ENCODE assay signal across 8 cellular contexts in genomic region chr12:69284131-69284530, GRCh38. TPM values are rescaled to one million over a fixed set of nuclear protein-coding genes. Genes with fewer than 3 reads are reported as not detected.
A peak's percentile ranks its signal among the peaks of the same experiment; 100 is the strongest.
DNase-seq lines count a peak whose midpoint lies in the region; ATAC-seq, FAIRE-seq and TF ChIP-seq lines count a peak whose summit lies in the region.

No MANE protein-coding gene starts in this region.

- peaks cover 4 to 6% (median 4%) of the 10 kb centered on the region in 4 donors for H3K4me1 ChIP-seq in liver (ENCODE audit: control insufficient read depth in 4 of 4, insufficient read depth in 4 of 4, low read length in 3 of 4)

- H3K9me3 ChIP-seq in T-helper 17 cell (ENCODE audit: control insufficient read depth, low read length, poor library complexity, severe bottlenecking) (no peaks in the 10 kb centered on the region), liver (ENCODE audit: control insufficient read depth in 4 of 4, low read length in 3 of 4) (no peaks in the 10 kb centered on the region)

- ATAC-seq in T-helper 17 cell (peak; percentile 47), GM21528 (IDR thresholded peaks at IDR 0.05; ENCODE audit: low FRiP score, unreplicated experiment) (no peak)

- peak; percentile 38 to 57 for TF ChIP-seq RAD21 in liver (IDR thresholded peaks at IDR 0.05)

- no peak overlapping the region for H3K27ac ChIP-seq in 22Rv1
- no peak overlapping the region for H3K27ac ChIP-seq in liver (ENCODE audit: low read depth in 1 of 2, low read length in 2 of 2)

- H3K27me3 ChIP-seq in liver (ENCODE audit: control insufficient read depth in 4 of 4, insufficient read depth in 4 of 4, low read length in 3 of 4), result no peaks in the 10 kb centered on the region

- TF ChIP-seq POLR2A in GM12891 (IDR thresholded peaks at IDR 0.05; ENCODE audit: low read depth, low read length), result no peak

- peak; percentile 5 for DNase-seq in GM12891 (ENCODE audit: insufficient read length, low spot score)
- DNase-seq in LHCN-M2 (ENCODE audit: low read depth), result peak; percentile 84
- DNase-seq in T-helper 17 cell, result no peak
- peak; percentile 69 for DNase-seq in ecto neural progenitor cell (ENCODE audit: low spot score)
- DNase-seq in stimulated activated CD8-positive, alpha-beta memory T cell treated with anti-CD3 and anti-CD28 coated beads, Interleukin-12 subunit alpha, Interleukin-12 subunit beta, amount 100 ng/mL, for 4 hours (ENCODE audit: low read depth), result peak; percentile 8

- no peak overlapping the region for H3K27ac Mint-ChIP-seq in T-helper 17 cell

- peak overlapping the region; percentile 47 for H3K4me3 Mint-ChIP-seq in T-helper 17 cell

- under 1% methylated on average over 19 of the region's 19 CpGs for WGBS in liver

- peak overlapping the region in 2 of 3 donors; percentile 16 to 29 for H3K4me3 ChIP-seq in liver (ENCODE audit: low read depth in 1 of 3, low read length in 3 of 3)

- no peaks in the 10 kb centered on the region for H3K36me3 ChIP-seq in liver (ENCODE audit: control insufficient read depth in 4 of 4, insufficient read depth in 3 of 4, low read depth in 1 of 4, low read length in 3 of 4)

- no peak for FAIRE-seq in GM12891 (lab: Jason Lieb, UNC)

- H3K27me3 Mint-ChIP-seq in T-helper 17 cell, result peaks cover 17% of the 10 kb centered on the region

- H3K36me3 Mint-ChIP-seq in T-helper 17 cell (ENCODE audit: low read depth), result no peaks in the 10 kb centered on the region

- peaks cover 11% of the 10 kb centered on the region for H3K4me1 Mint-ChIP-seq in T-helper 17 cell

- no peak overlapping the region for H3K9ac ChIP-seq in liver (ENCODE audit: low read depth in 1 of 2, low read length in 2 of 2)

- peak; percentile 48 for TF ChIP-seq CTCF in 22Rv1 (IDR thresholded peaks at IDR 0.05)
- TF ChIP-seq CTCF in liver (IDR thresholded peaks at IDR 0.05; ENCODE audit: low read depth, low read length, missing input control), result peak; percentile 15

TF ChIP-seq in GM12891, 5 proteins besides CTCF, POLR2A, EP300 and RAD21:
- TF ChIP-seq PAX5 (IDR thresholded peaks at IDR 0.05; ENCODE audit: insufficient read depth, low read length, severe bottlenecking) (no peak), TAF1 (IDR thresholded peaks at IDR 0.05; ENCODE audit: low read depth, low read length) (no peak)

TF ChIP-seq in liver, 16 proteins besides CTCF, POLR2A, EP300 and RAD21:
- TF ChIP-seq HNF4A (conservative IDR thresholded peaks at IDR 0.05), result peak in 1 of 2 donors; percentile 20
- TF ChIP-seq EGR1 (IDR thresholded peaks at IDR 0.05; ENCODE audit: low read depth in 2 of 2), result no peak
- TF ChIP-seq NR2F2 (IDR thresholded peaks at IDR 0.05), result peak; percentile 23
- peak; percentile 78 for TF ChIP-seq YY1 (IDR thresholded peaks at IDR 0.05)
- TF ChIP-seq REST (IDR thresholded peaks at IDR 0.05), result no peak
- TF ChIP-seq ZBTB33 (IDR thresholded peaks at IDR 0.05), result no peak
- TF ChIP-seq RXRA (IDR thresholded peaks at IDR 0.05), result peak; percentile 38 to 39
- TF ChIP-seq GABPA (IDR thresholded peaks at IDR 0.05 in 1 of 2, conservative IDR thresholded peaks at IDR 0.05 in 1 of 2), result peak; percentile 16 to 37
- no peak for TF ChIP-seq SP1 (IDR thresholded peaks at IDR 0.05)
- peak; percentile 28 for TF ChIP-seq MAX (IDR thresholded peaks at IDR 0.05)
- no peak for TF ChIP-seq JUND (IDR thresholded peaks at IDR 0.05)
- TF ChIP-seq TAF1 (conservative IDR thresholded peaks at IDR 0.05), result no peak
- no peak for TF ChIP-seq HNF4G (IDR thresholded peaks at IDR 0.05)
- no peak for TF ChIP-seq FOXA2 (IDR thresholded peaks at IDR 0.05)
- no peak for TF ChIP-seq FOXA1 (IDR thresholded peaks at IDR 0.05)
- no peak for TF ChIP-seq ATF3 (IDR thresholded peaks at IDR 0.05)

RNA-seq across cellular contexts. Expression of gene CPSF6, which starts 44.8 kb away (rescaled TPM):
- polyA plus RNA-seq in GM12891 (2012; ENCODE audit: low read depth, missing spikeins), result 67.5 TPM
- total RNA-seq in LHCN-M2 (2014; rRNA removed) (18.4 and 26.8 TPM in 2 replicates), T-helper 17 cell (10 to 100 TPM; 85.4 to 87.3 TPM), liver (10 to 100 TPM; 19.2 to 21.1 TPM)
- polyA plus RNA-seq in LHCN-M2 (2012), result 37.7 TPM
- polyA plus RNA-seq in liver, result 10 to 100 TPM; 10.8 to 15.6 TPM

Comparison
In these comparisons a context has a peak if more than half of its experiments do, and no peak if none do; other contexts are left out.
1. DNase-seq: peak in GM12891 (single experiment), LHCN-M2 (single experiment), ecto neural progenitor cell (single experiment) and stimulated activated CD8-positive, alpha-beta memory T cell treated with anti-CD3 and anti-CD28 coated beads, Interleukin-12 subunit alpha, Interleukin-12 subunit beta, amount 100 ng/mL, for 4 hours (single experiment); none in T-helper 17 cell (0 of 3).